In genomic region chr20:59597240-59597639, GRCh38 we compare ENCODE assay signal across 24 cellular contexts.
"Had no signal": no experiment of that assay in that cellular context is flagged by ENCODE, and none has a peak within 500 bp of the region (broad histone marks: within the 10 kb centered on the region; RNA-seq: fewer than 3 reads in every experiment).

No MANE protein-coding gene starts in this region.

- H3K4me3 ChIP-seq: ascending aorta, breast epithelium, cardiac muscle cell, coronary artery, dorsolateral prefrontal cortex had no signal

- DNase-seq: activated CD4-positive, alpha-beta memory T cell treated with anti-CD3 and anti-CD28 coated beads, Interleukin-2, amount 10 ng/mL, durations not matched to agents 7 days and 5 days; activated CD4-positive, alpha-beta T cell treated with anti-CD3 and anti-CD28 coated beads for 1 hour; activated CD4-positive, alpha-beta T cell treated with anti-CD3 and anti-CD28 coated beads for 4 hours; activated CD4-positive, alpha-beta T cell treated with anti-CD3 and anti-CD28 coated beads, Interleukin-2, amount 10 ng/mL, durations not matched to agents 7 days and 5 days; activated CD4-positive, alpha-beta T cell treated with anti-CD3 and anti-CD28 coated beads, Interleukin-2, amount 50 U/mL, for 4 hours; activated CD8-positive, alpha-beta memory T cell treated with anti-CD3 and anti-CD28 coated beads, Interleukin-2, amount 50 U/mL, for 48 hours; activated gamma-delta T cell; activated naive CD4-positive, alpha-beta T cell; activated naive CD4-positive, alpha-beta T cell treated with anti-CD3 and anti-CD28 coated beads, Interleukin-2, amount 10 ng/mL, durations not matched to agents 7 days and 5 days; activated naive CD8-positive, alpha-beta T cell treated with anti-CD3 and anti-CD28 coated beads, Interleukin-2, amount 10 ng/mL, durations not matched to agents 7 days and 5 days; activated T-cell treated with anti-CD3 and anti-CD28 coated beads for 4 hours; activated T-cell treated with anti-CD3 and anti-CD28 coated beads, Interleukin-2, amount 50 U/mL, for 24 hours; activated T-cell treated with anti-CD3 and anti-CD28 coated beads, Interleukin-2, amount 50 U/mL, for 72 hours; central memory CD4-positive, alpha-beta T cell; effector memory CD4-positive, alpha-beta T cell; endodermal cell; foreskin fibroblast; head of caudate nucleus; T-helper 2 cell had no signal

- H3K27ac ChIP-seq: ascending aorta, breast epithelium, cardiac muscle cell, coronary artery had no signal

- H3K9me3 ChIP-seq: ascending aorta, breast epithelium had no signal

- H3K36me3 ChIP-seq: ascending aorta, breast epithelium, cardiac muscle cell had no signal

- H3K27me3 ChIP-seq: ascending aorta, cardiac muscle cell, dorsolateral prefrontal cortex had no signal

- H3K4me1 ChIP-seq: ascending aorta, breast epithelium had no signal
